In genomic region chr2:121665504-121665903, GRCh38 we compare ENCODE assay signal across 26 cellular contexts. TPM values are rescaled to one million over a fixed set of nuclear protein-coding genes. Genes with fewer than 3 reads are reported as not detected.
DNase-seq lines count a peak whose midpoint lies in the region; ATAC-seq, FAIRE-seq and TF ChIP-seq lines count a peak whose summit lies in the region.
"Had no signal": no experiment of that assay in that cellular context is flagged by ENCODE, and none has a peak within 500 bp of the region (broad histone marks: within the 10 kb centered on the region; RNA-seq: fewer than 3 reads in every experiment).

No MANE protein-coding gene starts in this region.

- H3K36me3 Mint-ChIP-seq in mesothelial cell of epicardium: peaks cover 3% of the 10 kb centered on the region
- peaks cover 26% of the 10 kb centered on the region for H3K36me3 Mint-ChIP-seq in activated T-helper 2 cell treated with anti-CD3 and anti-CD28 coated beads, Interferon-gamma antibody, Interleukin-2, Interleukin-4, amounts not matched to agents 10 μg/mL and 5 μg/mL and 100 μg/mL, durations not matched to agents 14 hours and 24 hours and 36 hours (ENCODE audit: low read depth)

- POLR2A ChIA-PET in HepG2 (lab: Yijun Ruan, JAX): interaction anchor here (0.6 to 3.7 kb wide), 6 partner anchors 9 to 134 kb away, joined by 4 to 36 read pairs (median 6); partner anchors contain the start of genes CLASP1 and RNU4ATAC

- no peak for TF ChIP-seq CTCF in HepG2 (CRISPR knock-in tag; IDR thresholded peaks at IDR 0.05)
- TF ChIP-seq CTCF in right lobe of liver (IDR thresholded peaks at IDR 0.05): no peak
- no peak for TF ChIP-seq CTCF in epithelial cell of esophagus (IDR thresholded peaks at IDR 0.05; ENCODE audit: insufficient read depth, low read depth, low read length, missing control alignments)
- TF ChIP-seq CTCF in mesothelial cell of epicardium (IDR thresholded peaks at IDR 0.05; ENCODE audit: unreplicated experiment): no peak

- no peaks in the 10 kb centered on the region for H3K4me1 Mint-ChIP-seq in mesothelial cell of epicardium
- no peaks in the 10 kb centered on the region for H3K4me1 Mint-ChIP-seq in activated T-helper 2 cell treated with anti-CD3 and anti-CD28 coated beads, Interferon-gamma antibody, Interleukin-2, Interleukin-4, amounts not matched to agents 10 μg/mL and 5 μg/mL and 100 μg/mL, durations not matched to agents 14 hours and 24 hours and 36 hours (ENCODE audit: low read depth)
- H3K4me1 Mint-ChIP-seq: activated naive CD8-positive, alpha-beta T cell treated with anti-CD3 and anti-CD28 coated beads, Interleukin-2, amount 10 ng/mL, durations not matched to agents 7 days and 5 days had no signal

- no peak for FAIRE-seq in HepG2 (lab: Jason Lieb, UNC)
- FAIRE-seq: endometrium had no signal

- CTCF ChIA-PET in HepG2 (lab: Yijun Ruan, JAX; ENCODE audit: low intra/inter-chr PET ratio, low total read pairs): no interaction called here

- no peak for TF ChIP-seq RAD21 in HepG2 (CRISPR knock-in tag; IDR thresholded peaks at IDR 0.05)

- H3K9me3 Mint-ChIP-seq in mesothelial cell of epicardium: peaks cover 19% of the 10 kb centered on the region
- peaks cover 21% of the 10 kb centered on the region for H3K9me3 Mint-ChIP-seq in activated T-helper 2 cell treated with anti-CD3 and anti-CD28 coated beads, Interferon-gamma antibody, Interleukin-2, Interleukin-4, amounts not matched to agents 10 μg/mL and 5 μg/mL and 100 μg/mL, durations not matched to agents 14 hours and 24 hours and 36 hours

- H4K20me1 ChIP-seq in HepG2 (ENCODE audit: insufficient read depth, low read length): no peaks in the 10 kb centered on the region
- H4K20me1 ChIP-seq: BLaER1 treated with 17β-estradiol and CSF1 and Interleukin-3, amounts not matched to agents 10 nM and 100 nM had no signal

- ATAC-seq in HepG2: peak; percentile 25; the same call in 1 of the 3 replicates
- ATAC-seq in right lobe of liver: no peak
- no peak for ATAC-seq in GM21786 (IDR thresholded peaks at IDR 0.05; ENCODE audit: unreplicated experiment)
- ATAC-seq: GM23338; left colon; naive thymus-derived CD4-positive, alpha-beta T cell had no signal

- H3K4me3 ChIP-seq in HepG2 (replicated peaks in 1 of 3; ENCODE audit: insufficient read depth in 1 of 3, low read depth in 2 of 3, low read length in 3 of 3): no peak overlapping the region
- H3K4me3 ChIP-seq in right lobe of liver: no peak overlapping the region
- no peak overlapping the region for H3K4me3 ChIP-seq in epithelial cell of esophagus (ENCODE audit: low read length)
- H3K4me3 ChIP-seq: BLaER1 treated with 17β-estradiol and CSF1 and Interleukin-3, amounts not matched to agents 10 nM and 100 nM; GM23338 had no signal

- 67% methylated on average over 3 of the region's 3 CpGs for WGBS in HepG2 (ENCODE audit: low lambda C conversion rate)
- 82% methylated on average over 3 of the region's 3 CpGs for WGBS in right lobe of liver (ENCODE audit: insufficient coverage, low coverage, low lambda C conversion rate, missing lambda C conversion rate)

- no peak overlapping the region for H3K9ac ChIP-seq in HepG2 (ENCODE audit: insufficient read depth, low read depth, low read length)
- H3K9ac ChIP-seq: BLaER1 treated with 17β-estradiol and CSF1 and Interleukin-3, amounts not matched to agents 10 nM and 100 nM had no signal

- no peaks in the 10 kb centered on the region for H3K27me3 ChIP-seq in HepG2 (ENCODE audit: control insufficient read depth in 1 of 2, insufficient read depth in 2 of 2, low read length in 2 of 2)
- no peaks in the 10 kb centered on the region for H3K27me3 ChIP-seq in right lobe of liver
- H3K27me3 ChIP-seq: BLaER1 treated with 17β-estradiol and CSF1 and Interleukin-3, amounts not matched to agents 10 nM and 100 nM had no signal

- H3K36me3 ChIP-seq in HepG2 (replicated peaks in 1 of 2; ENCODE audit: control insufficient read depth in 1 of 2, insufficient read depth in 2 of 2, low read length in 2 of 2): no peaks in the 10 kb centered on the region
- no peaks in the 10 kb centered on the region for H3K36me3 ChIP-seq in right lobe of liver

- no peak overlapping the region for H2AFZ ChIP-seq in HepG2 (ENCODE audit: low read length)
- H2AFZ ChIP-seq: GM23338 had no signal

- H3K9me3 ChIP-seq in HepG2 (ENCODE audit: low read length): no peaks in the 10 kb centered on the region
- H3K9me3 ChIP-seq in right lobe of liver: no peaks in the 10 kb centered on the region

- H3K79me2 ChIP-seq in HepG2 (ENCODE audit: insufficient read depth, low read length): no peaks in the 10 kb centered on the region

- no TSS peak for BruUV-seq in HepG2 (replicated peaks; lab: Mats Ljungman, UMichigan)

- no peak for DNase-seq in HepG2 (ENCODE audit: low spot score)
- no peak for DNase-seq in right lobe of liver
- DNase-seq in epithelial cell of esophagus (ENCODE audit: low read depth): peak; percentile 88
- DNase-seq in kidney glomerular epithelial cell (lab: John Stamatoyannopoulos, UW): peak; percentile 11
- DNase-seq in mesothelial cell of epicardium (ENCODE audit: low spot score in 2 of 2, unreplicated experiment in 2 of 2): no peak
- DNase-seq in hippocampal formation (lab: John Stamatoyannopoulos, UW): no peak
- DNase-seq in activated T-helper 2 cell treated with anti-CD3 and anti-CD28 coated beads, Interferon-gamma antibody, Interleukin-2, Interleukin-4, amounts not matched to agents 10 μg/mL and 5 μg/mL and 100 μg/mL, durations not matched to agents 14 hours and 24 hours and 36 hours (ENCODE audit: low spot score): no peak
- DNase-seq: activated CD4-positive, alpha-beta T cell treated with anti-CD3 and anti-CD28 coated beads for 4 hours; activated gamma-delta T cell; activated naive CD8-positive, alpha-beta T cell treated with anti-CD3 and anti-CD28 coated beads, Interleukin-2, amount 10 ng/mL, durations not matched to agents 7 days and 5 days; activated T-cell treated with anti-CD3 and anti-CD28 coated beads, Interleukin-2, amount 50 U/mL, for 1 hour; KG1; left colon; mesendoderm; MM.1S; naive thymus-derived CD4-positive, alpha-beta T cell; NCI-H1436; NCI-H2081 treated with DMSO at 0.1 percent for 48 hours; stimulated activated CD4-positive, alpha-beta T cell treated with anti-CD3 and anti-CD28 coated beads, Interleukin-2, amount 100 ng/mL, for 24 hours; trophoblast cell had no signal

- H3K4me3 Mint-ChIP-seq in mesothelial cell of epicardium: no peak overlapping the region
- no peak overlapping the region for H3K4me3 Mint-ChIP-seq in activated T-helper 2 cell treated with anti-CD3 and anti-CD28 coated beads, Interferon-gamma antibody, Interleukin-2, Interleukin-4, amounts not matched to agents 10 μg/mL and 5 μg/mL and 100 μg/mL, durations not matched to agents 14 hours and 24 hours and 36 hours (ENCODE audit: low read depth)
- H3K4me3 Mint-ChIP-seq: activated naive CD8-positive, alpha-beta T cell treated with anti-CD3 and anti-CD28 coated beads, Interleukin-2, amount 10 ng/mL, durations not matched to agents 7 days and 5 days; GM23338; naive thymus-derived CD4-positive, alpha-beta T cell had no signal

- H3K4me1 ChIP-seq in HepG2 (ENCODE audit: insufficient read depth, low read length) (peaks cover 16% of the 10 kb centered on the region), right lobe of liver (no peaks in the 10 kb centered on the region)
- H3K4me1 ChIP-seq: BLaER1 treated with 17β-estradiol and CSF1 and Interleukin-3, amounts not matched to agents 10 nM and 100 nM had no signal

- TF ChIP-seq EP300 in HepG2 (IDR thresholded peaks at IDR 0.05; ENCODE audit: low read depth in 2 of 2, low read length in 2 of 2) (no peak), HepG2 (CRISPR knock-in tag; IDR thresholded peaks at IDR 0.05; ENCODE audit: borderline replicate concordance) (no peak)

- intact Hi-C loops in HepG2 (cut with micrococcal nuclease; ENCODE audit: unreplicated experiment) (no loop called here), right lobe of liver (cut with DNase I) (no loop called here)
- intact Hi-C loops in activated T-helper 2 cell treated with anti-CD3 and anti-CD28 coated beads, Interferon-gamma antibody, Interleukin-2, Interleukin-4, amounts not matched to agents 10 μg/mL and 5 μg/mL and 100 μg/mL, durations not matched to agents 14 hours and 24 hours and 36 hours (cut with micrococcal nuclease): no loop called here

- TF ChIP-seq POLR2A in HepG2 (IDR thresholded peaks at IDR 0.05; ENCODE audit: insufficient read depth in 1 of 2, low read depth in 2 of 2, low read length in 2 of 2) (no peak), right lobe of liver (IDR thresholded peaks at IDR 0.05) (no peak)

- H3K27ac Mint-ChIP-seq in mesothelial cell of epicardium: no peak overlapping the region
- H3K27ac Mint-ChIP-seq in activated T-helper 2 cell treated with anti-CD3 and anti-CD28 coated beads, Interferon-gamma antibody, Interleukin-2, Interleukin-4, amounts not matched to agents 10 μg/mL and 5 μg/mL and 100 μg/mL, durations not matched to agents 14 hours and 24 hours and 36 hours: no peak overlapping the region
- H3K27ac Mint-ChIP-seq: activated naive CD8-positive, alpha-beta T cell treated with anti-CD3 and anti-CD28 coated beads, Interleukin-2, amount 10 ng/mL, durations not matched to agents 7 days and 5 days; GM23338; progenitor cell of endocrine pancreas had no signal

- H3K27me3 Mint-ChIP-seq in mesothelial cell of epicardium (ENCODE audit: low read depth): no peaks in the 10 kb centered on the region
- no peaks in the 10 kb centered on the region for H3K27me3 Mint-ChIP-seq in activated T-helper 2 cell treated with anti-CD3 and anti-CD28 coated beads, Interferon-gamma antibody, Interleukin-2, Interleukin-4, amounts not matched to agents 10 μg/mL and 5 μg/mL and 100 μg/mL, durations not matched to agents 14 hours and 24 hours and 36 hours (ENCODE audit: low read depth)
- H3K27me3 Mint-ChIP-seq: naive thymus-derived CD4-positive, alpha-beta T cell; progenitor cell of endocrine pancreas had no signal

- in situ Hi-C loops in HepG2 (cut with HindIII; ENCODE audit: extremely low pct_ligation_motif_present, low pct_unique_long_range_greater_than_20kb): no loop called here

- H3K27ac ChIP-seq in HepG2 (ENCODE audit: extremely low read length, insufficient read depth, low read length) (no peak overlapping the region), right lobe of liver (no peak overlapping the region)
- H3K27ac ChIP-seq: BLaER1 treated with 17β-estradiol and CSF1 and Interleukin-3, amounts not matched to agents 10 nM and 100 nM; VCaP had no signal

- 0 out of 2 replicates have a peak overlapping the region, but pooled peaks have one; percentile 3 for H3K4me2 ChIP-seq in HepG2 (ENCODE audit: low read depth, low read length)
- H3K4me2 ChIP-seq: BLaER1 treated with 17β-estradiol and CSF1 and Interleukin-3, amounts not matched to agents 10 nM and 100 nM; GM23338 had no signal

RNA-seq across cellular contexts. Expression of gene CLASP1, which starts 16.2 kb away (rescaled TPM):
- total RNA-seq in HepG2 (2016; rRNA removed; fragmentation: Illumina TruSeq; extraction: Trizol): 47.9 and 63.6 TPM in 2 replicates
- 24.7 and 26.3 TPM in 2 replicates for total RNA-seq in HepG2 (2016; cell fraction: cytosol; rRNA removed; fragmentation: Illumina TruSeq; extraction: Trizol; ENCODE audit: low read depth)
- total RNA-seq in HepG2 (2016; cell fraction: insoluble cytoplasmic fraction; rRNA removed; fragmentation: Illumina TruSeq; extraction: Trizol): 46.4 and 58.7 TPM in 2 replicates
- total RNA-seq in HepG2 (2016; cell fraction: membrane; rRNA removed; fragmentation: Illumina TruSeq; extraction: Trizol): 21.5 and 29.4 TPM in 2 replicates
- 111 and 117 TPM in 2 replicates for total RNA-seq in HepG2 (2016; cell fraction: nucleus; rRNA removed; fragmentation: Illumina TruSeq; extraction: Trizol)
- polyA plus RNA-seq in HepG2 (2011; rRNA removed): 9.4 and 11.7 TPM in 2 replicates
- polyA plus RNA-seq in HepG2 (2011; cell fraction: cytosol; rRNA removed): 4.0 and 4.5 TPM in 2 replicates
- 52.6 and 54.9 TPM in 2 replicates for polyA plus RNA-seq in HepG2 (2011; cell fraction: nucleus; rRNA removed)
- polyA plus RNA-seq in HepG2 (2012): 33.3 and 40.1 TPM in 2 replicates
- 0.78 and 1.2 TPM in 2 replicates for polyA plus RNA-seq in HepG2 (2016; cell fraction: cytosol; fragmentation: Illumina TruSeq; extraction: Trizol; ENCODE audit: low read depth)
- 21.9 and 26.0 TPM in 2 replicates for polyA plus RNA-seq in HepG2 (2016; cell fraction: insoluble cytoplasmic fraction; fragmentation: Illumina TruSeq; extraction: Trizol; ENCODE audit: low read depth)
- polyA plus RNA-seq in HepG2 (2016; cell fraction: membrane; fragmentation: Illumina TruSeq; extraction: Trizol; ENCODE audit: low read depth): 3.2 and 4.0 TPM in 2 replicates
- 56.7 and 58.9 TPM in 2 replicates for polyA plus RNA-seq in HepG2 (2016; cell fraction: nucleus; fragmentation: Illumina TruSeq; extraction: Trizol; ENCODE audit: insufficient read depth, low read depth)
- polyA minus RNA-seq in HepG2 (2011; rRNA and poly(A)+ RNA removed; ENCODE audit: low replicate concordance): 22.8 and 49.1 TPM in 2 replicates
- 20.9 and 21.4 TPM in 2 replicates for polyA minus RNA-seq in HepG2 (2011; cell fraction: cytosol; rRNA and poly(A)+ RNA removed)
- 240 and 255 TPM in 2 replicates for polyA minus RNA-seq in HepG2 (2011; cell fraction: nucleus; rRNA and poly(A)+ RNA removed)
- 10 to 100 TPM; 19.7 to 32.4 (median 24.1) TPM for total RNA-seq in right lobe of liver
- 94.0 to 99.8 TPM (median 98.6 TPM) in 3 replicates for total RNA-seq in mesothelial cell of epicardium
- total RNA-seq in activated T-helper 2 cell treated with anti-CD3 and anti-CD28 coated beads, Interferon-gamma antibody, Interleukin-2, Interleukin-4, amounts not matched to agents 10 μg/mL and 5 μg/mL and 100 μg/mL, durations not matched to agents 14 hours and 24 hours and 36 hours: 66.4 and 71.7 TPM in 2 replicates

Comparison
In these comparisons a context has a peak if more than half of its experiments do, and no peak if none do; other contexts are left out.
1. DNase-seq: peak in epithelial cell of esophagus (single experiment) and kidney glomerular epithelial cell (single experiment); none in HepG2 (single experiment), right lobe of liver (0 of 3), mesothelial cell of epicardium (0 of 2), hippocampal formation (0 of 2) and activated T-helper 2 cell treated with anti-CD3 and anti-CD28 coated beads, Interferon-gamma antibody, Interleukin-2, Interleukin-4, amounts not matched to agents 10 μg/mL and 5 μg/mL and 100 μg/mL, durations not matched to agents 14 hours and 24 hours and 36 hours (single experiment).